Comparison of ENCODE assay signal across 16 cellular contexts in the genomic region with DNA sequence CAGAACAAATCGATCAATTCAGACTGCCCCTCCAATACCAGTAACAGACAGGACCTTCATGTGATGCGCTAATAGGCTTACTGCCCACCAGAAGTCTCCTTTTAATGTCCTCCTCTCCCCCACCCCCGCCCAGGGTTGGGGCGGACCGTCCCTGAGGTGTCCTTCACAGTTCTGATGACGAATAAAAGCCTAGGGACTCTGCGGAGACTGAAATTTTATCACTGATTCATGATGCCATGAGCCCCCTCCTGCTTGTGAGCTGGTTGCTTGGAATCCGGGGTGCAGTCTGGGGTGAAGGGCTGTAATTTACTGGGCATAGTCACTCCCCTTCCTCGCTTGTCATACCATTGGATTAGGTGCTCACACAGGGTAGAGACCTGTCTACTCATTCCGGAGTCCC. TPM values are rescaled to one million over a fixed set of nuclear protein-coding genes. Genes with fewer than 3 reads are reported as not detected.
DNase-seq lines count a peak whose midpoint lies in the region; TF ChIP-seq lines count a peak whose summit lies in the region.
"Had no signal": no experiment of that assay in that cellular context is flagged by ENCODE, and none has a peak within 500 bp of the region (broad histone marks: within the 10 kb centered on the region; RNA-seq: fewer than 3 reads in every experiment).

No MANE protein-coding gene starts in this region.

- WGBS in adrenal gland, 4 donors, result 48 to 58% (median 57%) methylated on average over 9 to 10 of the region's 10 CpGs
- 93% methylated on average over 10 of the region's 10 CpGs for WGBS in esophagus muscularis mucosa

- DNase-seq in NCI-H82 (lab: John Stamatoyannopoulos, UW), result peak; percentile 15
- DNase-seq in NCI-H82 treated with DMSO at 0.1 percent for 48 hours (lab: John Stamatoyannopoulos, UW; ENCODE audit: unreplicated experiment), result no peak
- peak in 6 of 7 donors; percentile 38 to 59 (median 47) for DNase-seq in adrenal gland
- peak; percentile 75 for DNase-seq in esophagus muscularis mucosa (ENCODE audit: extremely low spot score)
- DNase-seq in NCI-H2171 (lab: John Stamatoyannopoulos, UW), result no peak
- no peak for DNase-seq in activated CD8-positive, alpha-beta memory T cell treated with anti-CD3 and anti-CD28 coated beads, Interleukin-2, amount 50 U/mL, for 4 hours
- DNase-seq: Caco-2; CD4-positive, CD25-positive, alpha-beta regulatory T cell; DMS153; DND-41; GM23248; H9 had no signal

- no peak for TF ChIP-seq EP300 in esophagus muscularis mucosa (IDR thresholded peaks at IDR 0.05)

- H3K36me3 ChIP-seq in adrenal gland (replicated peaks in 1 of 2) (no peaks in the 10 kb centered on the region), esophagus muscularis mucosa (no peaks in the 10 kb centered on the region)
- H3K36me3 ChIP-seq: BLaER1 had no signal

- H3K9me3 ChIP-seq in adrenal gland (replicated peaks in 1 of 3), result no peaks in the 10 kb centered on the region
- no peaks in the 10 kb centered on the region for H3K9me3 ChIP-seq in esophagus muscularis mucosa
- H3K9me3 ChIP-seq: BLaER1, Caco-2 had no signal

- intact Hi-C loops in adrenal gland (cut with DNase I) (no loop called here), esophagus muscularis mucosa (cut with DNase I) (no loop called here)

- H3K4me3 ChIP-seq in adrenal gland (peak overlapping the region in 2 of 4 donors; percentile 6 to 9), esophagus muscularis mucosa (no peak overlapping the region)
- H3K4me3 ChIP-seq: BLaER1, GM12878, GM23248 had no signal

- H3K4me1 ChIP-seq in adrenal gland (replicated peaks in 1 of 2), result no peaks in the 10 kb centered on the region
- H3K4me1 ChIP-seq in esophagus muscularis mucosa, result peaks cover 0 to 5% (median 0%) of the 10 kb centered on the region in 4 donors
- H3K4me1 ChIP-seq: BLaER1, Caco-2 had no signal

- TF ChIP-seq POLR2A in adrenal gland (IDR thresholded peaks at IDR 0.05) (no peak), esophagus muscularis mucosa (IDR thresholded peaks at IDR 0.05; ENCODE audit: low read depth) (no peak)

- H3K27me3 ChIP-seq in adrenal gland (no peaks in the 10 kb centered on the region), esophagus muscularis mucosa (no peaks in the 10 kb centered on the region)
- H3K27me3 ChIP-seq: BLaER1 had no signal

- no peak for TF ChIP-seq CTCF in adrenal gland (IDR thresholded peaks at IDR 0.05)
- TF ChIP-seq CTCF in esophagus muscularis mucosa (IDR thresholded peaks at IDR 0.05), result no peak

- no peak overlapping the region for H3K27ac ChIP-seq in adrenal gland
- H3K27ac ChIP-seq in esophagus muscularis mucosa (replicated peaks in 1 of 4), result no peak overlapping the region
- H3K27ac ChIP-seq: 22Rv1, BLaER1, C4-2B, GM23248 had no signal

RNA-seq across cellular contexts. Expression of gene B3GNT2, which starts 42.3 kb away (rescaled TPM):
- total RNA-seq in adrenal gland (10 to 100 TPM; 13.0 to 29.2 (median 18.4) TPM), esophagus muscularis mucosa (10 to 100 TPM; 11.6 to 16.3 (median 14.5) TPM)
- 10 to 100 TPM in 1 of 3 donors, 1 to 10 TPM in 2; 7.1 to 30.4 (median 7.9) TPM for polyA plus RNA-seq in adrenal gland

Comparison
In these comparisons a context has a peak if more than half of its experiments do, and no peak if none do; other contexts are left out.
1. DNase-seq: peak in NCI-H82 (single experiment), adrenal gland (6 of 7) and esophagus muscularis mucosa (single experiment); none in NCI-H82 treated with DMSO at 0.1 percent for 48 hours (single experiment), NCI-H2171 (single experiment) and activated CD8-positive, alpha-beta memory T cell treated with anti-CD3 and anti-CD28 coated beads, Interleukin-2, amount 50 U/mL, for 4 hours (single experiment).